In the genomic region with DNA sequence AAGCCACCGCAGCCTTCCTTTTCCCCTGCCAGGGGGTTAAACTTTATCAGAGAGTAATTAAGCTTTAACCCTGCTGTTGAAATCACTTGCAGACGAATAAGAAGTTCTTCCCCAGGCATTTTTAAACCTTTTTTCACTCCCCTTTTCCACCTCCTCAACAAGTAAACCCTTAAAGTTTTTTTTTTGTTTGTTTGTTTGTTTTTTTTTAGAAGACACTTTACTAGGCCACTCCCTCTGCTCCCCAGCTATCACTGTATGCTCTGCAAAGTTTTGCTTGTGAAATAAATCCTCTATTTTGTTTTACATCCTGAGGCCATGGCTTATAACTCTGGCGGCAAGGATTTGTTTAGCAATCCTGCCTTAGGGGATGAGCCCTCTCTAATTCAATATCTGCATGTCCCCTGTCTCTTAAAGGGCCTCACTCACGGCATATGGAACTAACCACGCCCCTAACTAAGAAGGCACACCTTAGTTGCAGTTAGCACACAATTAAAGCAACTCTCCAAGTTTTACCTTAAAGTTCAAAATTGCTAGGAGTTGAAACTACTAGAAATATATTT, we compare ENCODE assay signal across 1 cellular context.
TF ChIP-seq lines count a peak whose summit lies in the region.

No MANE protein-coding gene starts in this region.

TF ChIP-seq in GM12878, 131 proteins besides CTCF, POLR2A, EP300 and RAD21 (continued from another document):
- TF ChIP-seq NKRF (conservative IDR thresholded peaks at IDR 0.05) (no peak), PML (IDR thresholded peaks at IDR 0.05; ENCODE audit: low read length) (no peak), IRF4 (IDR thresholded peaks at IDR 0.05; ENCODE audit: low read depth, low read length) (no peak), SPI1 (IDR thresholded peaks at IDR 0.05; ENCODE audit: borderline replicate concordance, insufficient read depth, low read depth, low read length) (no peak)
- TF ChIP-seq, protein P1, sequence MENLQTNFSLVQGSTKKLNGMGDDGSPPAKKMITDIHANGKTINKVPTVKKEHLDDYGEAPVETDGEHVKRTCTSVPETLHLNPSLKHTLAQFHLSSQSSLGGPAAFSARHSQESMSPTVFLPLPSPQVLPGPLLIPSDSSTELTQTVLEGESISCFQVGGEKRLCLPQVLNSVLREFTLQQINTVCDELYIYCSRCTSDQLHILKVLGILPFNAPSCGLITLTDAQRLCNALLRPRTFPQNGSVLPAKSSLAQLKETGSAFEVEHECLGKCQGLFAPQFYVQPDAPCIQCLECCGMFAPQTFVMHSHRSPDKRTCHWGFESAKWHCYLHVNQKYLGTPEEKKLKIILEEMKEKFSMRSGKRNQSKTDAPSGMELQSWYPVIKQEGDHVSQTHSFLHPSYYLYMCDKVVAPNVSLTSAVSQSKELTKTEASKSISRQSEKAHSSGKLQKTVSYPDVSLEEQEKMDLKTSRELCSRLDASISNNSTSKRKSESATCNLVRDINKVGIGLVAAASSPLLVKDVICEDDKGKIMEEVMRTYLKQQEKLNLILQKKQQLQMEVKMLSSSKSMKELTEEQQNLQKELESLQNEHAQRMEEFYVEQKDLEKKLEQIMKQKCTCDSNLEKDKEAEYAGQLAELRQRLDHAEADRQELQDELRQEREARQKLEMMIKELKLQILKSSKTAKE (IDR thresholded peaks at IDR 0.05; ENCODE audit: low read depth, poor library complexity, severe bottlenecking) = no peak
- TF ChIP-seq, protein P2, sequence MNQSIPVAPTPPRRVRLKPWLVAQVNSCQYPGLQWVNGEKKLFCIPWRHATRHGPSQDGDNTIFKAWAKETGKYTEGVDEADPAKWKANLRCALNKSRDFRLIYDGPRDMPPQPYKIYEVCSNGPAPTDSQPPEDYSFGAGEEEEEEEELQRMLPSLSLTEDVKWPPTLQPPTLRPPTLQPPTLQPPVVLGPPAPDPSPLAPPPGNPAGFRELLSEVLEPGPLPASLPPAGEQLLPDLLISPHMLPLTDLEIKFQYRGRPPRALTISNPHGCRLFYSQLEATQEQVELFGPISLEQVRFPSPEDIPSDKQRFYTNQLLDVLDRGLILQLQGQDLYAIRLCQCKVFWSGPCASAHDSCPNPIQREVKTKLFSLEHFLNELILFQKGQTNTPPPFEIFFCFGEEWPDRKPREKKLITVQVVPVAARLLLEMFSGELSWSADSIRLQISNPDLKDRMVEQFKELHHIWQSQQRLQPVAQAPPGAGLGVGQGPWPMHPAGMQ (IDR thresholded peaks at IDR 0.05; ENCODE audit: borderline replicate concordance) = no peak
